28 cellular contexts compared by ENCODE assay signal in the genomic region with DNA sequence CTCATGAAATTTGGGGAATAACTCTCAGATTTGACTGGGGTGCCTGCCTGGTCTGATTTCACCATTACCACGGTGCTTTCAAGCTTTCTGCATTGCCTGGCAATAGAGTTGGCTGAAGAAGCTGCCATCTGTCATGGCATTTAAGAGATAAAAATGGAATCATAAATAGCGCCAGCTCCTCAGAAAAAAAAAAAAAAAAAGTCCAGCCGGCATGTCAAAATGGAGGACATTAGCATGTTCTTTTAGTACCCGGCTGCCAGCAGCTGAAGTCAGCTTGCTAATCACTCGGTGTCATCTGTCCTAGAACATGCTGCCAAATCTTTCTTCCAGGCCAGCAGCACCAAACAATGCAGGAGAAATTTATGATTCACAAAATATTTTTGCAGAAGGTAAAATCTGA. TPM values are rescaled to one million over a fixed set of nuclear protein-coding genes. Genes with fewer than 3 reads are reported as not detected.
A peak's percentile ranks its signal among the peaks of the same experiment; 100 is the strongest.
DNase-seq lines count a peak whose midpoint lies in the region; TF ChIP-seq lines count a peak whose summit lies in the region.
"Had no signal": no experiment of that assay in that cellular context is flagged by ENCODE, and none has a peak within 500 bp of the region (broad histone marks: within the 10 kb centered on the region; RNA-seq: fewer than 3 reads in every experiment).

No MANE protein-coding gene starts in this region.

- intact Hi-C loops in adrenal gland (cut with DNase I), result no loop called here
- intact Hi-C loops in activated T-helper 2 cell treated with anti-CD3 and anti-CD28 coated beads, Interferon-gamma antibody, Interleukin-2, Interleukin-4, amounts not matched to agents 10 μg/mL and 5 μg/mL and 100 μg/mL, durations not matched to agents 14 hours and 24 hours and 36 hours (cut with micrococcal nuclease), result no loop called here

- H3K4me1 Mint-ChIP-seq in activated T-cell treated with anti-CD3 and anti-CD28 coated beads, Interleukin-2, amount 50 U/mL, for 24 hours (ENCODE audit: low read depth), result no peaks in the 10 kb centered on the region
- H3K4me1 Mint-ChIP-seq in activated T-helper 2 cell treated with anti-CD3 and anti-CD28 coated beads, Interferon-gamma antibody, Interleukin-2, Interleukin-4, amounts not matched to agents 10 μg/mL and 5 μg/mL and 100 μg/mL, durations not matched to agents 14 hours and 24 hours and 36 hours (ENCODE audit: low read depth), result no peaks in the 10 kb centered on the region
- H3K4me1 Mint-ChIP-seq: IgD-negative memory B cell; memory B cell; naive thymus-derived CD4-positive, alpha-beta T cell had no signal

- H3K36me3 Mint-ChIP-seq in activated T-cell treated with anti-CD3 and anti-CD28 coated beads, Interleukin-2, amount 50 U/mL, for 24 hours (ENCODE audit: low read depth), result no peaks in the 10 kb centered on the region
- no peaks in the 10 kb centered on the region for H3K36me3 Mint-ChIP-seq in activated T-helper 2 cell treated with anti-CD3 and anti-CD28 coated beads, Interferon-gamma antibody, Interleukin-2, Interleukin-4, amounts not matched to agents 10 μg/mL and 5 μg/mL and 100 μg/mL, durations not matched to agents 14 hours and 24 hours and 36 hours (ENCODE audit: low read depth)
- H3K36me3 Mint-ChIP-seq: CD8-positive, alpha-beta T cell; IgD-negative memory B cell; memory B cell; naive thymus-derived CD4-positive, alpha-beta T cell had no signal

- no peaks in the 10 kb centered on the region for H3K79me2 ChIP-seq in parathyroid adenoma

- no peak overlapping the region for H3K27ac Mint-ChIP-seq in activated T-cell treated with anti-CD3 and anti-CD28 coated beads, Interleukin-2, amount 50 U/mL, for 24 hours
- no peak overlapping the region for H3K27ac Mint-ChIP-seq in activated T-helper 2 cell treated with anti-CD3 and anti-CD28 coated beads, Interferon-gamma antibody, Interleukin-2, Interleukin-4, amounts not matched to agents 10 μg/mL and 5 μg/mL and 100 μg/mL, durations not matched to agents 14 hours and 24 hours and 36 hours
- H3K27ac Mint-ChIP-seq: CD8-positive, alpha-beta T cell; IgD-negative memory B cell; memory B cell; naive thymus-derived CD4-positive, alpha-beta T cell had no signal

- peak overlapping the region; percentile 56 for H2AFZ ChIP-seq in parathyroid adenoma
- H2AFZ ChIP-seq: GM23248, PC-9 had no signal

- H3K27me3 Mint-ChIP-seq in activated T-cell treated with anti-CD3 and anti-CD28 coated beads, Interleukin-2, amount 50 U/mL, for 24 hours, result peaks cover 13% of the 10 kb centered on the region
- H3K27me3 Mint-ChIP-seq in activated T-helper 2 cell treated with anti-CD3 and anti-CD28 coated beads, Interferon-gamma antibody, Interleukin-2, Interleukin-4, amounts not matched to agents 10 μg/mL and 5 μg/mL and 100 μg/mL, durations not matched to agents 14 hours and 24 hours and 36 hours (ENCODE audit: low read depth), result no peaks in the 10 kb centered on the region

- H3K4me3 ChIP-seq in adrenal gland (no peak overlapping the region), parathyroid adenoma (ENCODE audit: low read depth, low read length) (no peak overlapping the region)
- H3K4me3 ChIP-seq: GM23248, PC-9, skin epidermis, tibial nerve had no signal

- 26 to 49% (median 41%) methylated on average over 5 of the region's 5 CpGs for WGBS in adrenal gland, 4 donors

- H3K27ac ChIP-seq in adrenal gland (peak overlapping the region in 1 of 5 donors; percentile 49), parathyroid adenoma (no peak overlapping the region)
- H3K27ac ChIP-seq: GM23248, HL-60, PC-9, skin epidermis, tibial nerve had no signal

- H3K36me3 ChIP-seq in adrenal gland (replicated peaks in 1 of 2), result no peaks in the 10 kb centered on the region
- no peaks in the 10 kb centered on the region for H3K36me3 ChIP-seq in parathyroid adenoma (ENCODE audit: control insufficient read depth, insufficient read depth, low read length)
- H3K36me3 ChIP-seq: tibial nerve had no signal

- H3K4me2 ChIP-seq in parathyroid adenoma (ENCODE audit: low read length), result no peak overlapping the region
- H3K4me2 ChIP-seq: PC-9 had no signal

- no peak for TF ChIP-seq CTCF in adrenal gland (IDR thresholded peaks at IDR 0.05)
- no peak for TF ChIP-seq CTCF in parathyroid adenoma (IDR thresholded peaks at IDR 0.05)

- no peaks in the 10 kb centered on the region for H3K27me3 ChIP-seq in adrenal gland
- H3K27me3 ChIP-seq in parathyroid adenoma (ENCODE audit: control insufficient read depth, insufficient read depth, low read length), result no peaks in the 10 kb centered on the region
- H3K27me3 ChIP-seq: tibial nerve had no signal

- H3K9me3 Mint-ChIP-seq in activated T-cell treated with anti-CD3 and anti-CD28 coated beads, Interleukin-2, amount 50 U/mL, for 24 hours, result no peaks in the 10 kb centered on the region
- H3K9me3 Mint-ChIP-seq in activated T-helper 2 cell treated with anti-CD3 and anti-CD28 coated beads, Interferon-gamma antibody, Interleukin-2, Interleukin-4, amounts not matched to agents 10 μg/mL and 5 μg/mL and 100 μg/mL, durations not matched to agents 14 hours and 24 hours and 36 hours, result no peaks in the 10 kb centered on the region
- H3K9me3 Mint-ChIP-seq: CD8-positive, alpha-beta T cell; IgD-negative memory B cell; memory B cell had no signal

- DNase-seq in D341Med (ENCODE audit: low spot score) (peak; percentile 77), NCI-H1092 (lab: John Stamatoyannopoulos, UW) (peak; percentile 41), adrenal gland (peak; percentile 52 to 89 (median 84)), HuH-7 (ENCODE audit: low spot score) (no peak)
- DNase-seq in activated T-cell treated with anti-CD3 and anti-CD28 coated beads, Interleukin-2, amount 50 U/mL, for 24 hours, result no peak
- no peak for DNase-seq in activated T-helper 2 cell treated with anti-CD3 and anti-CD28 coated beads, Interferon-gamma antibody, Interleukin-2, Interleukin-4, amounts not matched to agents 10 μg/mL and 5 μg/mL and 100 μg/mL, durations not matched to agents 14 hours and 24 hours and 36 hours (ENCODE audit: low spot score)
- DNase-seq: activated CD8-positive, alpha-beta memory T cell treated with anti-CD3 and anti-CD28 coated beads, Interleukin-2, amount 50 U/mL, for 4 hours; activated gamma-delta T cell; CD8-positive, alpha-beta T cell; foreskin melanocyte; GM23248; islet precursor cell; naive thymus-derived CD4-positive, alpha-beta T cell; NCI-H2029 treated with DMSO at 0.1 percent for 48 hours; PC-9; stimulated activated CD4-positive, alpha-beta T cell treated with anti-CD3 and anti-CD28 coated beads, Interleukin-2, amount 100 ng/mL, for 24 hours; stimulated activated naive CD4-positive, alpha-beta T cell; T-helper 2 cell had no signal

- peaks cover 0 to 8% of the 10 kb centered on the region in 2 donors for H3K4me1 ChIP-seq in adrenal gland (replicated peaks in 1 of 2)
- peaks cover 2% of the 10 kb centered on the region for H3K4me1 ChIP-seq in parathyroid adenoma
- H3K4me1 ChIP-seq: tibial nerve had no signal

- no peaks in the 10 kb centered on the region for H3K9me3 ChIP-seq in adrenal gland (replicated peaks in 1 of 3)
- H3K9me3 ChIP-seq in parathyroid adenoma (ENCODE audit: control insufficient read depth, low read length), result no peaks in the 10 kb centered on the region
- H3K9me3 ChIP-seq: tibial nerve had no signal

- H3K9ac ChIP-seq in parathyroid adenoma, result no peak overlapping the region
- H3K9ac ChIP-seq: GM23248 had no signal

- no peak overlapping the region for H3K4me3 Mint-ChIP-seq in activated T-cell treated with anti-CD3 and anti-CD28 coated beads, Interleukin-2, amount 50 U/mL, for 24 hours
- no peak overlapping the region for H3K4me3 Mint-ChIP-seq in activated T-helper 2 cell treated with anti-CD3 and anti-CD28 coated beads, Interferon-gamma antibody, Interleukin-2, Interleukin-4, amounts not matched to agents 10 μg/mL and 5 μg/mL and 100 μg/mL, durations not matched to agents 14 hours and 24 hours and 36 hours (ENCODE audit: low read depth)
- H3K4me3 Mint-ChIP-seq: CD8-positive, alpha-beta T cell; IgD-negative memory B cell; memory B cell; naive thymus-derived CD4-positive, alpha-beta T cell had no signal

- TF ChIP-seq POLR2A in adrenal gland (IDR thresholded peaks at IDR 0.05), result no peak

RNA-seq across cellular contexts. Expression of a gene that starts 57.7 kb away (rescaled TPM):
- total RNA-seq in adrenal gland, result not detected
- polyA plus RNA-seq in adrenal gland, result not detected
- not detected in 2 replicates for total RNA-seq in activated T-helper 2 cell treated with anti-CD3 and anti-CD28 coated beads, Interferon-gamma antibody, Interleukin-2, Interleukin-4, amounts not matched to agents 10 μg/mL and 5 μg/mL and 100 μg/mL, durations not matched to agents 14 hours and 24 hours and 36 hours
- total RNA-seq: CD8-positive, alpha-beta T cell; epithelial cell of proximal tubule; GM23248; naive thymus-derived CD4-positive, alpha-beta T cell; osteocyte; PC-9; SK-MEL-5 had no signal
- polyA plus RNA-seq: adipose tissue; GM23248; IgD-negative memory B cell; naive thymus-derived CD4-positive, alpha-beta T cell had no signal

Comparison
In these comparisons a context has a peak if more than half of its experiments do, and no peak if none do; other contexts are left out.
1. DNase-seq: peak in D341Med (single experiment), NCI-H1092 (single experiment) and adrenal gland (7 of 7); none in activated T-cell treated with anti-CD3 and anti-CD28 coated beads, Interleukin-2, amount 50 U/mL, for 24 hours (single experiment), HuH-7 (single experiment) and activated T-helper 2 cell treated with anti-CD3 and anti-CD28 coated beads, Interferon-gamma antibody, Interleukin-2, Interleukin-4, amounts not matched to agents 10 μg/mL and 5 μg/mL and 100 μg/mL, durations not matched to agents 14 hours and 24 hours and 36 hours (single experiment).